In the genomic region with DNA sequence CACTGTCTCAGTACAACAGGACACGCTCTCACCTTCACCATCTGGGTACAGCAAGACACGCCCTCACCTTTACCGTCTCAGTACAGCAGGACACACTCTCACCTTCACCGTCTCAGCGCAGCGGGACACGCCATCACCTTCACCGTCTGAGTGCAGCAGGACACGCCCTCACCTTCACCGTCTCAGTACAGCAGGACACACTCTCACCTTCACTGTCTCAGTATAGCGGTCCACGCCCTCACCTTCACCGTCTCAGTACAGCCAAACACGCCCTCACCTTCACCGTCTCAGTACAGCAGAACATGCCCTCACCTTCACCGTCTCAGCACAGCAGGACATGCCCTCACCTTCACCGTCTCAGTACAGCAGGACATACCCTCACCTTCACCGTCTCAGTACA, we compare ENCODE assay signal across 19 cellular contexts.
DNase-seq lines count a peak whose midpoint lies in the region; ATAC-seq, FAIRE-seq and TF ChIP-seq lines count a peak whose summit lies in the region.
"Had no signal": no experiment of that assay in that cellular context is flagged by ENCODE, and none has a peak within 500 bp of the region (broad histone marks: within the 10 kb centered on the region; RNA-seq: fewer than 3 reads in every experiment).

No MANE protein-coding gene starts in this region.

- no peaks in the 10 kb centered on the region for H4K20me1 ChIP-seq in OCI-LY3 (ENCODE audit: insufficient read depth, low read length)

- no peak for ATAC-seq in left lung
- ATAC-seq: activated CD8-positive, alpha-beta T cell treated with anti-CD3 and anti-CD28 coated beads, Interleukin-2, amount 10 ng/mL, durations not matched to agents 7 days and 5 days; left lobe of liver; naive thymus-derived CD4-positive, alpha-beta T cell had no signal

- no peaks in the 10 kb centered on the region for H3K27me3 ChIP-seq in OCI-LY3 (ENCODE audit: low read depth, low read length)
- peaks cover 0 to 25% of the 10 kb centered on the region in 2 donors for H3K27me3 ChIP-seq in left lung
- no peaks in the 10 kb centered on the region for H3K27me3 ChIP-seq in small intestine (ENCODE audit: control insufficient read depth in 2 of 2, insufficient read depth in 2 of 2, low read length in 2 of 2)

- FAIRE-seq in small intestine (lab: Jason Lieb, UNC): no peak
- FAIRE-seq: A549 had no signal

- H3K9me3 ChIP-seq in OCI-LY3 (ENCODE audit: insufficient read depth, low read length) (peaks cover 27% of the 10 kb centered on the region), left lung (peaks cover 0 to 26% of the 10 kb centered on the region in 2 donors), small intestine (ENCODE audit: control insufficient read depth, low read depth) (no peaks in the 10 kb centered on the region)

- H3K27ac ChIP-seq in OCI-LY3 (ENCODE audit: low read length) (peak overlapping the region; percentile 92), left lung (no peak overlapping the region), small intestine (ENCODE audit: low read depth in 1 of 2, low read length in 1 of 2) (no peak overlapping the region)
- H3K27ac ChIP-seq: A549, dorsolateral prefrontal cortex, GM23248 had no signal

- peaks cover 42% of the 10 kb centered on the region for H3K4me1 ChIP-seq in OCI-LY3 (ENCODE audit: low read length)
- peaks cover 0 to 7% of the 10 kb centered on the region in 2 donors for H3K4me1 ChIP-seq in left lung
- no peaks in the 10 kb centered on the region for H3K4me1 ChIP-seq in small intestine (ENCODE audit: control insufficient read depth in 2 of 2, insufficient read depth in 1 of 2, low read depth in 1 of 2, low read length in 1 of 2)
- H3K4me1 ChIP-seq: A549 had no signal

- DNase-seq in activated CD8-positive, alpha-beta memory T cell treated with anti-CD3 and anti-CD28 coated beads, Interleukin-2, amount 50 U/mL, for 4 hours: peak; percentile 3
- no peak for DNase-seq in activated CD8-positive, alpha-beta memory T cell treated with anti-CD3 and anti-CD28 coated beads, Interleukin-2, amount 50 U/mL, for 48 hours
- DNase-seq in left lung: peak; percentile 20 to 22
- DNase-seq in small intestine: peak; percentile 15
- no peak for DNase-seq in ecto neural progenitor cell (ENCODE audit: low spot score)
- DNase-seq in activated T-cell treated with anti-CD3 and anti-CD28 coated beads for 4 hours: no peak
- DNase-seq in AG08396 (ENCODE audit: low spot score): no peak
- DNase-seq: activated CD8-positive, alpha-beta T cell treated with anti-CD3 and anti-CD28 coated beads, Interleukin-2, amount 10 ng/mL, durations not matched to agents 7 days and 5 days; activated gamma-delta T cell; CD4-positive, CD25-positive, alpha-beta regulatory T cell; GM23248; naive thymus-derived CD4-positive, alpha-beta T cell; NCI-H1694 treated with DMSO at 0.1 percent for 48 hours; NCI-H526; OCI-M1 had no signal

- WGBS in small intestine, 3 donors: 43 to 83% (median 64%) methylated on average over 18 of the region's 18 CpGs

- H3K79me2 ChIP-seq in OCI-LY3 (ENCODE audit: low read length): no peaks in the 10 kb centered on the region

- H3K36me3 ChIP-seq in OCI-LY3 (replicated peaks; ENCODE audit: low read depth, low read length): peaks cover 27% of the 10 kb centered on the region
- H3K36me3 ChIP-seq in left lung: no peaks in the 10 kb centered on the region
- no peaks in the 10 kb centered on the region for H3K36me3 ChIP-seq in small intestine (ENCODE audit: control insufficient read depth in 2 of 2, insufficient read depth in 2 of 2, low read length in 2 of 2)

- intact Hi-C loops in left lung (cut with DNase I): no loop called here

- H3K4me2 ChIP-seq in OCI-LY3 (ENCODE audit: low read length): peak overlapping the region; percentile 83

- H3K9ac ChIP-seq in OCI-LY3 (ENCODE audit: low read length): peak overlapping the region; percentile 80
- H3K9ac ChIP-seq: GM23248 had no signal

- TF ChIP-seq CTCF in OCI-LY3 (IDR thresholded peaks at IDR 0.05; ENCODE audit: low read depth, low read length) (no peak), left lung (IDR thresholded peaks at IDR 0.05) (no peak)

- H2AFZ ChIP-seq in OCI-LY3 (ENCODE audit: low read depth, low read length): peak overlapping the region; percentile 40
- H2AFZ ChIP-seq: GM23248 had no signal

- peak overlapping the region; percentile 69 for H3K4me3 ChIP-seq in OCI-LY3 (ENCODE audit: low read length)
- no peak overlapping the region for H3K4me3 ChIP-seq in left lung
- H3K4me3 ChIP-seq in small intestine (ENCODE audit: low read depth in 1 of 2, low read length in 2 of 2): no peak overlapping the region
- H3K4me3 ChIP-seq: A549, dorsolateral prefrontal cortex, GM23248 had no signal

Comparison
In these comparisons a context has a peak if more than half of its experiments do, and no peak if none do; other contexts are left out.
1. DNase-seq: peak in activated CD8-positive, alpha-beta memory T cell treated with anti-CD3 and anti-CD28 coated beads, Interleukin-2, amount 50 U/mL, for 4 hours (single experiment), left lung (2 of 2) and small intestine (single experiment); none in activated CD8-positive, alpha-beta memory T cell treated with anti-CD3 and anti-CD28 coated beads, Interleukin-2, amount 50 U/mL, for 48 hours (single experiment), ecto neural progenitor cell (single experiment), activated T-cell treated with anti-CD3 and anti-CD28 coated beads for 4 hours (single experiment) and AG08396 (single experiment).